ENCODE assay signal across 21 cellular contexts in the genomic region with DNA sequence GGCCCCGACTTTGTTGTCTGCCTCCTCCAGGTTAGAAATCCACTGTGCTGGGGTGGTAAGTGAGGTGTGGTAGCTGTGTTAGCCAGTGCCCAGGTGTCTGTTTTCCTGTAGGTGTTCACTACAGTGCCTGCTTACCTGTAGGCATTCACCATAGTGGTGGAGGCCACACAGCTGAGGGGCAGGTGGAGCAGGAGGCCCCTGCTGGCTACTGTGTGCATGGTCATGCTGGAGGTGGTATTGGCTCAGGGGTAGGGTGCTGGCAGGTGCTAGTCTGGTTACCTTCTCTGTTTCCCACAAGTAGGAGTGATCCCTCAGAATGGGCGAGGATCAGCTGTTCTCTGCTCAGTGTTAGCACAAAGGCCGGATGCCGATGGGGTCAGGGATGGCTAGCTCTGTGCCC.
DNase-seq lines count a peak whose midpoint lies in the region; ATAC-seq, FAIRE-seq and TF ChIP-seq lines count a peak whose summit lies in the region.
"Had no signal": no experiment of that assay in that cellular context is flagged by ENCODE, and none has a peak within 500 bp of the region (broad histone marks: within the 10 kb centered on the region; RNA-seq: fewer than 3 reads in every experiment).

No MANE protein-coding gene starts in this region.

- H2BK5ac ChIP-seq in H1 (ENCODE audit: low read depth, low read length) = no peak overlapping the region

- no peaks in the 10 kb centered on the region for H3K4me1 ChIP-seq in GM23338 (ENCODE audit: insufficient read depth)
- H3K4me1 ChIP-seq in H1 (replicated peaks in 1 of 4; ENCODE audit: control insufficient read depth in 3 of 4, insufficient read depth in 4 of 4, low read length in 3 of 4) = no peaks in the 10 kb centered on the region
- no peaks in the 10 kb centered on the region for H3K4me1 ChIP-seq in upper lobe of right lung
- H3K4me1 ChIP-seq: BLaER1 treated with 17β-estradiol and CSF1 and Interleukin-3, amounts not matched to agents 10 nM and 100 nM; HAP-1 had no signal

- H3K56ac ChIP-seq in H1 (replicated peaks; ENCODE audit: insufficient read length, low read depth, low read length) = no peak overlapping the region

- no peak overlapping the region for H4K5ac ChIP-seq in H1 (ENCODE audit: insufficient read length, low read depth, low read length)

- H3K4ac ChIP-seq in H1 (replicated peaks; ENCODE audit: insufficient read length, low read depth, low read length) = no peak overlapping the region

- H2AK5ac ChIP-seq in H1 (ENCODE audit: low read depth, low read length) = no peak overlapping the region

- no peak overlapping the region for H2BK12ac ChIP-seq in H1 (ENCODE audit: low read depth, low read length)

- POLR2A ChIA-PET in H1 (lab: Charles Lee; ENCODE audit: partially characterized antibody) = no interaction called here

- H3K9ac ChIP-seq in H1 (replicated peaks in 1 of 4; ENCODE audit: extremely low read depth in 1 of 4, low read depth in 3 of 4, low read length in 3 of 4) = no peak overlapping the region
- H3K9ac ChIP-seq: BLaER1 treated with 17β-estradiol and CSF1 and Interleukin-3, amounts not matched to agents 10 nM and 100 nM had no signal

- H3K79me2 ChIP-seq in GM23338 (replicated peaks; ENCODE audit: insufficient read depth) (no peaks in the 10 kb centered on the region), H1 (ENCODE audit: control insufficient read depth in 1 of 2, insufficient read depth in 2 of 2, low read length in 2 of 2) (no peaks in the 10 kb centered on the region)

- no peak for TF ChIP-seq EP300 in H1 (IDR thresholded peaks at IDR 0.05; ENCODE audit: borderline replicate concordance in 1 of 2, low read depth in 2 of 2, low read length in 2 of 2)

- H4K8ac ChIP-seq in H1 (ENCODE audit: extremely low read depth, insufficient read depth, low read length) = no peak overlapping the region

- H3K36me3 ChIP-seq in GM23338 (ENCODE audit: insufficient read depth) (no peaks in the 10 kb centered on the region), H1 (ENCODE audit: control insufficient read depth in 2 of 4, insufficient read depth in 4 of 4, low read length in 3 of 4) (no peaks in the 10 kb centered on the region), upper lobe of right lung (no peaks in the 10 kb centered on the region)
- H3K36me3 ChIP-seq: BLaER1 treated with 17β-estradiol and CSF1 and Interleukin-3, amounts not matched to agents 10 nM and 100 nM; HAP-1 had no signal

- H3K27ac Mint-ChIP-seq in GM23338 = no peak overlapping the region
- H3K27ac Mint-ChIP-seq: B cell; CD8-positive, alpha-beta T cell; IgD-negative memory B cell had no signal

- 0 out of 4 replicates have a peak, but pooled peaks cover 0 to 3% of the 10 kb centered on the region in 2 experiments for H3K9me3 ChIP-seq in H1 (ENCODE audit: insufficient read depth in 2 of 2, low read depth in 1 of 2, low read length in 1 of 2)
- H3K9me3 ChIP-seq in upper lobe of right lung = no peaks in the 10 kb centered on the region
- H3K9me3 ChIP-seq: HAP-1 had no signal

- H3K4me3 ChIP-seq in GM23338 = no peak overlapping the region
- no peak overlapping the region for H3K4me3 ChIP-seq in H1 (ENCODE audit: extremely low read depth in 1 of 4, insufficient read depth in 2 of 4, low read depth in 3 of 4, low read length in 4 of 4)
- H3K4me3 ChIP-seq in upper lobe of right lung = no peak overlapping the region
- H3K4me3 ChIP-seq: BLaER1 treated with 17β-estradiol and CSF1 and Interleukin-3, amounts not matched to agents 10 nM and 100 nM; HAP-1 had no signal

- no peak overlapping the region for H2BK15ac ChIP-seq in H1 (ENCODE audit: low read length)

- H3K27ac ChIP-seq in GM23338 (ENCODE audit: low read depth) (no peak overlapping the region), H1 (ENCODE audit: low read depth, low read length) (no peak overlapping the region), upper lobe of right lung (no peak overlapping the region)
- H3K27ac ChIP-seq: BLaER1 treated with 17β-estradiol and CSF1 and Interleukin-3, amounts not matched to agents 10 nM and 100 nM had no signal

- intact Hi-C loops in upper lobe of right lung (cut with DNase I) = no loop called here

- WGBS in H1 (ENCODE audit: extremely low coverage in 1 of 2, insufficient coverage in 1 of 2, insufficient read length in 1 of 2, insufficient replicate concordance in 2 of 2, low coverage in 1 of 2, low lambda C conversion rate in 2 of 2, missing lambda C conversion rate in 1 of 2), 2 experiments = 94% methylated on average over 4 of the region's 4 CpGs; no CpG with 5 or more reads in 1 of the 2 experiments

- H3K14ac ChIP-seq in H1 (ENCODE audit: insufficient read length) = no peak overlapping the region

- H2AFZ ChIP-seq in GM23338 (no peak overlapping the region), H1 (ENCODE audit: low read length) (no peak overlapping the region)

- H3K79me1 ChIP-seq in H1 (ENCODE audit: low read depth, low read length) = no peaks in the 10 kb centered on the region

- no peak overlapping the region for H2BK120ac ChIP-seq in H1 (replicated peaks; ENCODE audit: low read depth, low read length)

- TF ChIP-seq RAD21 in H1 (IDR thresholded peaks at IDR 0.05 in 1 of 2, conservative IDR thresholded peaks at IDR 0.05 in 1 of 2; ENCODE audit: low read depth in 2 of 2, low read length in 2 of 2) = peak in 1 of 2 experiments; percentile 37; a peak in 2 of 4 replicates

- peaks cover 7% of the 10 kb centered on the region; the same call in 2 of the 3 replicates for H3K36me3 Mint-ChIP-seq in GM23338 (ENCODE audit: low read depth)
- H3K36me3 Mint-ChIP-seq: CD8-positive, alpha-beta T cell; IgD-negative memory B cell had no signal

- no peaks in the 10 kb centered on the region for H3K4me1 Mint-ChIP-seq in GM23338
- H3K4me1 Mint-ChIP-seq: B cell, IgD-negative memory B cell had no signal

- no peak for FAIRE-seq in H1 (lab: Jason Lieb, UNC)
- FAIRE-seq: D721Med, HTR-8/SVneo had no signal

- no peak for TF ChIP-seq POLR2A in H1 (IDR thresholded peaks at IDR 0.05; ENCODE audit: control extremely low read depth in 1 of 2, low read depth in 2 of 2, low read length in 2 of 2)

- TF ChIP-seq CTCF in GM23338 (conservative IDR thresholded peaks at IDR 0.05; ENCODE audit: low read depth in 2 of 2) (peak in 1 of 2 experiments; percentile 29; a peak in 1 of 4 replicates), H1 (IDR thresholded peaks at IDR 0.05; ENCODE audit: control extremely low read depth in 1 of 3, insufficient read depth in 1 of 3, low read depth in 1 of 3, low read length in 3 of 3) (peak; percentile 3 to 37 (median 23); a peak in 2 of 4 replicates), upper lobe of right lung (IDR thresholded peaks at IDR 0.05) (no peak)

- H4K91ac ChIP-seq in H1 (replicated peaks; ENCODE audit: insufficient read length, low read length) = no peak overlapping the region

- H4K20me1 ChIP-seq in GM23338 (replicated peaks; ENCODE audit: insufficient read depth) (no peaks in the 10 kb centered on the region), H1 (replicated peaks in 1 of 2; ENCODE audit: control insufficient read depth in 1 of 2, insufficient read depth in 2 of 2, low read length in 2 of 2) (no peaks in the 10 kb centered on the region)
- H4K20me1 ChIP-seq: BLaER1 treated with 17β-estradiol and CSF1 and Interleukin-3, amounts not matched to agents 10 nM and 100 nM had no signal

- no peaks in the 10 kb centered on the region for H3F3A ChIP-seq in GM23338 (replicated peaks; ENCODE audit: low read depth)

- no peaks in the 10 kb centered on the region for H3K27me3 ChIP-seq in GM23338 (ENCODE audit: insufficient read depth)
- H3K27me3 ChIP-seq in H1 (replicated peaks in 1 of 4; ENCODE audit: control insufficient read depth in 3 of 4, extremely low read depth in 1 of 4, insufficient read depth in 3 of 4, low read length in 3 of 4) = no peaks in the 10 kb centered on the region
- H3K27me3 ChIP-seq in upper lobe of right lung = no peaks in the 10 kb centered on the region
- H3K27me3 ChIP-seq: BLaER1 treated with 17β-estradiol and CSF1 and Interleukin-3, amounts not matched to agents 10 nM and 100 nM had no signal

- H3K4me2 ChIP-seq in GM23338 (no peak overlapping the region), H1 (ENCODE audit: insufficient read depth in 1 of 2, low read depth in 2 of 2, low read length in 2 of 2) (no peak overlapping the region)
- H3K4me2 ChIP-seq: BLaER1 treated with 17β-estradiol and CSF1 and Interleukin-3, amounts not matched to agents 10 nM and 100 nM had no signal

- no peaks in the 10 kb centered on the region; the same call in 1 of the 2 replicates for H3K9me2 ChIP-seq in GM23338 (ENCODE audit: insufficient read depth)

- H3K9me3 Mint-ChIP-seq in GM23338 = peaks cover 33% of the 10 kb centered on the region

- DNase-seq in GM23338 (ENCODE audit: low spot score) (peak; percentile 1), H1 (ENCODE audit: low read depth in 1 of 2, low spot score in 2 of 2) (no peak), iPS-NIHi7 (ENCODE audit: extremely low spot score) (peak; percentile 13), upper lobe of right lung (no peak), NCI-H748 treated with DMSO at 0.1 percent for 48 hours (lab: John Stamatoyannopoulos, UW) (no peak)
- no peak for DNase-seq in stimulated activated CD4-positive, alpha-beta T cell treated with anti-CD3 and anti-CD28 coated beads, Interleukin-12 subunit alpha, Interleukin-12 subunit beta, amount 100 ng/mL, for 4 hours
- no peak for DNase-seq in activated CD4-positive, CD25-positive, alpha-beta regulatory T cell treated with anti-CD3 and anti-CD28 coated beads, Interleukin-2, amount 50 U/mL, for 72 hours
- DNase-seq: 8988T; CD8-positive, alpha-beta T cell; COR-L47; DMS79; GF-D8; GOT3; KBM-7 had no signal

- H3K4me3 Mint-ChIP-seq in GM23338 = no peak overlapping the region
- H3K4me3 Mint-ChIP-seq: B cell; CD8-positive, alpha-beta T cell; IgD-negative memory B cell had no signal

- no peak overlapping the region for H3K18ac ChIP-seq in H1 (ENCODE audit: extremely low read depth, low read length)

- ATAC-seq in GM23338 (peak; percentile 51; the same call in 2 of the 3 replicates), upper lobe of right lung (peak; percentile 12), HG02981 (IDR thresholded peaks at IDR 0.05; ENCODE audit: unreplicated experiment) (no peak)
- ATAC-seq: CD8-positive, alpha-beta T cell had no signal

- no peaks in the 10 kb centered on the region for H3K23me2 ChIP-seq in H1 (ENCODE audit: low read depth, low read length)

- H3K27me3 Mint-ChIP-seq in GM23338 (ENCODE audit: insufficient read depth, low read depth, poor library complexity) = peaks cover 2% of the 10 kb centered on the region
- H3K27me3 Mint-ChIP-seq: B cell, IgD-negative memory B cell had no signal

- H3K23ac ChIP-seq in H1 (ENCODE audit: insufficient read length) = no peak overlapping the region

- no peak overlapping the region for H2BK20ac ChIP-seq in H1 (ENCODE audit: low read length)

- CTCF ChIA-PET in H1 (lab: Charles Lee; ENCODE audit: partially characterized antibody) = interaction anchor here (0.6 to 1.0 kb wide), 2 partner anchors 54 to 89 kb away, joined by 3 read pairs; no protein-coding TSS in a partner anchor

TF ChIP-seq in GM23338, 12 proteins besides CTCF, POLR2A, EP300 and RAD21:
- no peak for TF ChIP-seq STAT1 (IDR thresholded peaks at IDR 0.05; ENCODE audit: unreplicated experiment)

TF ChIP-seq in H1, 55 proteins besides CTCF, POLR2A, EP300 and RAD21 (continues in another document):
- TF ChIP-seq SIRT6 (IDR thresholded peaks at IDR 0.05; ENCODE audit: low read length) = no peak

Comparison
In these comparisons a context has a peak if more than half of its experiments do, and no peak if none do; other contexts are left out.
1. DNase-seq: peak in GM23338 (single experiment) and iPS-NIHi7 (single experiment); none in H1 (0 of 2), upper lobe of right lung (single experiment), stimulated activated CD4-positive, alpha-beta T cell treated with anti-CD3 and anti-CD28 coated beads, Interleukin-12 subunit alpha, Interleukin-12 subunit beta, amount 100 ng/mL, for 4 hours (single experiment), activated CD4-positive, CD25-positive, alpha-beta regulatory T cell treated with anti-CD3 and anti-CD28 coated beads, Interleukin-2, amount 50 U/mL, for 72 hours (single experiment) and NCI-H748 treated with DMSO at 0.1 percent for 48 hours (single experiment).